1 cellular context compared by ENCODE assay signal in genomic region chr13:95676775-95677563, GRCh38.
A peak's percentile ranks its signal among the peaks of the same experiment; 100 is the strongest.
TF ChIP-seq lines count a peak whose summit lies in the region.

DNAJC3 (plus strand) TSS chr13:95677139; CDS start chr13:95677256, 117 bp downstream.

TF ChIP-seq in WTC11, 78 proteins besides CTCF, POLR2A, EP300 and RAD21 (continued from another document and continues in another):
- no peak for TF ChIP-seq ATF3 (CRISPR knock-in tag; conservative IDR thresholded peaks at IDR 0.05)
- no peak for TF ChIP-seq PREB (CRISPR knock-in tag; IDR thresholded peaks at IDR 0.05; ENCODE audit: borderline replicate concordance)
- TF ChIP-seq PRRX2 (CRISPR knock-in tag; IDR thresholded peaks at IDR 0.05) = no peak
- TF ChIP-seq E2F1 (CRISPR knock-in tag; IDR thresholded peaks at IDR 0.05) = peak; percentile 91
- peak; percentile 90 for TF ChIP-seq FOXK1 (CRISPR knock-in tag; IDR thresholded peaks at IDR 0.05)
- no peak for TF ChIP-seq NR1H2 (CRISPR knock-in tag; IDR thresholded peaks at IDR 0.05)
- peak; percentile 92 for TF ChIP-seq ARID4B (CRISPR knock-in tag; IDR thresholded peaks at IDR 0.05; ENCODE audit: borderline replicate concordance)
- TF ChIP-seq SMAD4 (CRISPR knock-in tag; IDR thresholded peaks at IDR 0.05) = no peak
- no peak for TF ChIP-seq MLX (CRISPR knock-in tag; IDR thresholded peaks at IDR 0.05)
- TF ChIP-seq E2F5 (CRISPR knock-in tag; IDR thresholded peaks at IDR 0.05) = peak; percentile 79
- TF ChIP-seq ZNF232 (CRISPR knock-in tag; IDR thresholded peaks at IDR 0.05) = peak; percentile 95
- TF ChIP-seq ZNF317 (CRISPR knock-in tag; IDR thresholded peaks at IDR 0.05; ENCODE audit: borderline replicate concordance, low read depth) = no peak
- TF ChIP-seq CBFB (CRISPR knock-in tag; IDR thresholded peaks at IDR 0.05; ENCODE audit: low read depth) = peak; percentile 86; the same call in 1 of the 2 replicates
- peak; percentile 73 for TF ChIP-seq USF1 (CRISPR knock-in tag; IDR thresholded peaks at IDR 0.05)
- TF ChIP-seq TEAD1 (CRISPR knock-in tag; IDR thresholded peaks at IDR 0.05) = peak; percentile 19
- no peak for TF ChIP-seq ERG (CRISPR knock-in tag; IDR thresholded peaks at IDR 0.05)
- no peak for TF ChIP-seq HMGA2 (CRISPR knock-in tag; IDR thresholded peaks at IDR 0.05)
- TF ChIP-seq ATF6 (CRISPR knock-in tag; IDR thresholded peaks at IDR 0.05) = no peak
- TF ChIP-seq ZNF512 (CRISPR knock-in tag; IDR thresholded peaks at IDR 0.05; ENCODE audit: borderline replicate concordance) = no peak
- TF ChIP-seq ZNF281 (CRISPR knock-in tag; IDR thresholded peaks at IDR 0.05) = peak; percentile 34
- peak; percentile 86 for TF ChIP-seq HMGXB4 (CRISPR knock-in tag; IDR thresholded peaks at IDR 0.05)
- TF ChIP-seq NFE2L1 (CRISPR knock-in tag; IDR thresholded peaks at IDR 0.05) = peak; percentile 62; the same call in 1 of the 2 replicates
- TF ChIP-seq ZBTB21 (CRISPR knock-in tag; IDR thresholded peaks at IDR 0.05; ENCODE audit: borderline replicate concordance) = peak; percentile 75; the same call in 1 of the 2 replicates
- TF ChIP-seq NFYB (CRISPR knock-in tag; conservative IDR thresholded peaks at IDR 0.05; ENCODE audit: low read depth) = peak; percentile 76
- no peak for TF ChIP-seq EMX1 (CRISPR knock-in tag; IDR thresholded peaks at IDR 0.05)
- TF ChIP-seq SMAD3 (CRISPR knock-in tag; IDR thresholded peaks at IDR 0.05; ENCODE audit: borderline replicate concordance) = peak; percentile 90
- peak; percentile 0; the same call in 1 of the 2 replicates for TF ChIP-seq ETV6 (CRISPR knock-in tag; IDR thresholded peaks at IDR 0.05)
- peak; percentile 72; the same call in 1 of the 2 replicates for TF ChIP-seq ESRRA (CRISPR knock-in tag; IDR thresholded peaks at IDR 0.05; ENCODE audit: borderline replicate concordance)
- no peak for TF ChIP-seq GRHL2 (CRISPR knock-in tag; IDR thresholded peaks at IDR 0.05; ENCODE audit: insufficient replicate concordance, severe bottlenecking)
- no peak for TF ChIP-seq JUN (CRISPR knock-in tag; IDR thresholded peaks at IDR 0.05)
- no peak; the same call in 1 of the 2 replicates for TF ChIP-seq NR2C2 (CRISPR knock-in tag; IDR thresholded peaks at IDR 0.05)
- peak; percentile 71; the same call in 1 of the 2 replicates for TF ChIP-seq CREM (CRISPR knock-in tag; IDR thresholded peaks at IDR 0.05)
- TF ChIP-seq ZNF671 (CRISPR knock-in tag; IDR thresholded peaks at IDR 0.05) = no peak
- no peak for TF ChIP-seq STAT6 (CRISPR knock-in tag; conservative IDR thresholded peaks at IDR 0.05; ENCODE audit: low read depth)
